ENCODE assay signal across 1 cellular context in the genomic region with DNA sequence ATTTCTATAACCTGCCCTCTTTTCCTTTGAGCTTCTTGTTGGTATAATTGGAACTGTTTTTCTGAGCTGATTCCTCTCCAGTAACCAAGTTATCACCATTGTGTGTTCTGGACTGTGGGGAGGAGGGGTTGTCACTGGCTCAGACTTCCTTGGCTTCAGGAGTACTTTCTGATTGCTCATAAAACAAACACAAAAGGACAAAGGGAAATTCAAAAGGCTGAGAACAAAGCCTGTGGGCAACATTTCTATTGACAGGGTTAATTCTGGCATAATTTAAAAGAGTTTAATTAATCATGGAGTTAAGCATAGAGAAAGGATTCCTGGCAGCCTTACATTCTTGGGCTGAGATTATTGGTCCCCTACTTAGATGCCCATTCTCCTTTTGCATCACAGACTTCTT.
TF ChIP-seq lines count a peak whose summit lies in the region.

No MANE protein-coding gene starts in this region.

TF ChIP-seq in HepG2, 621 proteins besides CTCF, POLR2A, EP300 and RAD21 (continued from another document):
- TF ChIP-seq, protein P1, sequence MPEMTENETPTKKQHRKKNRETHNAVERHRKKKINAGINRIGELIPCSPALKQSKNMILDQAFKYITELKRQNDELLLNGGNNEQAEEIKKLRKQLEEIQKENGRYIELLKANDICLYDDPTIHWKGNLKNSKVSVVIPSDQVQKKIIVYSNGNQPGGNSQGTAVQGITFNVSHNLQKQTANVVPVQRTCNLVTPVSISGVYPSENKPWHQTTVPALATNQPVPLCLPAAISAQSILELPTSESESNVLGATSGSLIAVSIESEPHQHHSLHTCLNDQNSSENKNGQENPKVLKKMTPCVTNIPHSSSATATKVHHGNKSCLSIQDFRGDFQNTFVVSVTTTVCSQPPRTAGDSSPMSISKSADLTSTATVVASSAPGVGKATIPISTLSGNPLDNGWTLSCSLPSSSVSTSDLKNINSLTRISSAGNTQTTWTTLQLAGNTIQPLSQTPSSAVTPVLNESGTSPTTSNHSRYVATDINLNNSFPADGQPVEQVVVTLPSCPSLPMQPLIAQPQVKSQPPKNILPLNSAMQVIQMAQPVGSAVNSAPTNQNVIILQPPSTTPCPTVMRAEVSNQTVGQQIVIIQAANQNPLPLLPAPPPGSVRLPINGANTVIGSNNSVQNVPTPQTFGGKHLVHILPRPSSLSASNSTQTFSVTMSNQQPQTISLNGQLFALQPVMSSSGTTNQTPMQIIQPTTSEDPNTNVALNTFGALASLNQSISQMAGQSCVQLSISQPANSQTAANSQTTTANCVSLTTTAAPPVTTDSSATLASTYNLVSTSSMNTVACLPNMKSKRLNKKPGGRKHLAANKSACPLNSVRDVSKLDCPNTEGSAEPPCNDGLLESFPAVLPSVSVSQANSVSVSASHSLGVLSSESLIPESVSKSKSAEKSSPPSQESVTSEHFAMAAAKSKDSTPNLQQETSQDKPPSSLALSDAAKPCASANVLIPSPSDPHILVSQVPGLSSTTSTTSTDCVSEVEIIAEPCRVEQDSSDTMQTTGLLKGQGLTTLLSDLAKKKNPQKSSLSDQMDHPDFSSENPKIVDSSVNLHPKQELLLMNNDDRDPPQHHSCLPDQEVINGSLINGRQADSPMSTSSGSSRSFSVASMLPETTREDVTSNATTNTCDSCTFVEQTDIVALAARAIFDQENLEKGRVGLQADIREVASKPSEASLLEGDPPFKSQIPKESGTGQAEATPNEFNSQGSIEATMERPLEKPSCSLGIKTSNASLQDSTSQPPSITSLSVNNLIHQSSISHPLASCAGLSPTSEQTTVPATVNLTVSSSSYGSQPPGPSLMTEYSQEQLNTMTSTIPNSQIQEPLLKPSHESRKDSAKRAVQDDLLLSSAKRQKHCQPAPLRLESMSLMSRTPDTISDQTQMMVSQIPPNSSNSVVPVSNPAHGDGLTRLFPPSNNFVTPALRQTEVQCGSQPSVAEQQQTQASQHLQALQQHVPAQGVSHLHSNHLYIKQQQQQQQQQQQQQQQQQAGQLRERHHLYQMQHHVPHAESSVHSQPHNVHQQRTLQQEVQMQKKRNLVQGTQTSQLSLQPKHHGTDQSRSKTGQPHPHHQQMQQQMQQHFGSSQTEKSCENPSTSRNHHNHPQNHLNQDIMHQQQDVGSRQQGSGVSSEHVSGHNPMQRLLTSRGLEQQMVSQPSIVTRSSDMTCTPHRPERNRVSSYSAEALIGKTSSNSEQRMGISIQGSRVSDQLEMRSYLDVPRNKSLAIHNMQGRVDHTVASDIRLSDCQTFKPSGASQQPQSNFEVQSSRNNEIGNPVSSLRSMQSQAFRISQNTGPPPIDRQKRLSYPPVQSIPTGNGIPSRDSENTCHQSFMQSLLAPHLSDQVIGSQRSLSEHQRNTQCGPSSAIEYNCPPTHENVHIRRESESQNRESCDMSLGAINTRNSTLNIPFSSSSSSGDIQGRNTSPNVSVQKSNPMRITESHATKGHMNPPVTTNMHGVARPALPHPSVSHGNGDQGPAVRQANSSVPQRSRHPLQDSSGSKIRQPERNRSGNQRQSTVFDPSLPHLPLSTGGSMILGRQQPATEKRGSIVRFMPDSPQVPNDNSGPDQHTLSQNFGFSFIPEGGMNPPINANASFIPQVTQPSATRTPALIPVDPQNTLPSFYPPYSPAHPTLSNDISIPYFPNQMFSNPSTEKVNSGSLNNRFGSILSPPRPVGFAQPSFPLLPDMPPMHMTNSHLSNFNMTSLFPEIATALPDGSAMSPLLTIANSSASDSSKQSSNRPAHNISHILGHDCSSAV (CRISPR knock-in tag; IDR thresholded peaks at IDR 0.05; ENCODE audit: borderline replicate concordance): no peak
- TF ChIP-seq FOXK1 (CRISPR knock-in tag; IDR thresholded peaks at IDR 0.05; ENCODE audit: borderline replicate concordance, low read depth) (no peak), ZNF24 (IDR thresholded peaks at IDR 0.05) (no peak), ZNF678 (CRISPR knock-in tag; IDR thresholded peaks at IDR 0.05) (no peak), PLRG1 (conservative IDR thresholded peaks at IDR 0.05) (no peak), ZSCAN22 (CRISPR knock-in tag; IDR thresholded peaks at IDR 0.05) (no peak), TOPORS (CRISPR knock-in tag; IDR thresholded peaks at IDR 0.05) (no peak)
- TF ChIP-seq, protein P2, sequence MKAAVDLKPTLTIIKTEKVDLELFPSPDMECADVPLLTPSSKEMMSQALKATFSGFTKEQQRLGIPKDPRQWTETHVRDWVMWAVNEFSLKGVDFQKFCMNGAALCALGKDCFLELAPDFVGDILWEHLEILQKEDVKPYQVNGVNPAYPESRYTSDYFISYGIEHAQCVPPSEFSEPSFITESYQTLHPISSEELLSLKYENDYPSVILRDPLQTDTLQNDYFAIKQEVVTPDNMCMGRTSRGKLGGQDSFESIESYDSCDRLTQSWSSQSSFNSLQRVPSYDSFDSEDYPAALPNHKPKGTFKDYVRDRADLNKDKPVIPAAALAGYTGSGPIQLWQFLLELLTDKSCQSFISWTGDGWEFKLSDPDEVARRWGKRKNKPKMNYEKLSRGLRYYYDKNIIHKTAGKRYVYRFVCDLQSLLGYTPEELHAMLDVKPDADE (CRISPR knock-in tag; IDR thresholded peaks at IDR 0.05): no peak
- TF ChIP-seq, protein P3, sequence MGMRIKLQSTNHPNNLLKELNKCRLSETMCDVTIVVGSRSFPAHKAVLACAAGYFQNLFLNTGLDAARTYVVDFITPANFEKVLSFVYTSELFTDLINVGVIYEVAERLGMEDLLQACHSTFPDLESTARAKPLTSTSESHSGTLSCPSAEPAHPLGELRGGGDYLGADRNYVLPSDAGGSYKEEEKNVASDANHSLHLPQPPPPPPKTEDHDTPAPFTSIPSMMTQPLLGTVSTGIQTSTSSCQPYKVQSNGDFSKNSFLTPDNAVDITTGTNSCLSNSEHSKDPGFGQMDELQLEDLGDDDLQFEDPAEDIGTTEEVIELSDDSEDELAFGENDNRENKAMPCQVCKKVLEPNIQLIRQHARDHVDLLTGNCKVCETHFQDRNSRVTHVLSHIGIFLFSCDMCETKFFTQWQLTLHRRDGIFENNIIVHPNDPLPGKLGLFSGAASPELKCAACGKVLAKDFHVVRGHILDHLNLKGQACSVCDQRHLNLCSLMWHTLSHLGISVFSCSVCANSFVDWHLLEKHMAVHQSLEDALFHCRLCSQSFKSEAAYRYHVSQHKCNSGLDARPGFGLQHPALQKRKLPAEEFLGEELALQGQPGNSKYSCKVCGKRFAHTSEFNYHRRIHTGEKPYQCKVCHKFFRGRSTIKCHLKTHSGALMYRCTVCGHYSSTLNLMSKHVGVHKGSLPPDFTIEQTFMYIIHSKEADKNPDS (CRISPR knock-in tag; IDR thresholded peaks at IDR 0.05): no peak
- TF ChIP-seq, protein P4, sequence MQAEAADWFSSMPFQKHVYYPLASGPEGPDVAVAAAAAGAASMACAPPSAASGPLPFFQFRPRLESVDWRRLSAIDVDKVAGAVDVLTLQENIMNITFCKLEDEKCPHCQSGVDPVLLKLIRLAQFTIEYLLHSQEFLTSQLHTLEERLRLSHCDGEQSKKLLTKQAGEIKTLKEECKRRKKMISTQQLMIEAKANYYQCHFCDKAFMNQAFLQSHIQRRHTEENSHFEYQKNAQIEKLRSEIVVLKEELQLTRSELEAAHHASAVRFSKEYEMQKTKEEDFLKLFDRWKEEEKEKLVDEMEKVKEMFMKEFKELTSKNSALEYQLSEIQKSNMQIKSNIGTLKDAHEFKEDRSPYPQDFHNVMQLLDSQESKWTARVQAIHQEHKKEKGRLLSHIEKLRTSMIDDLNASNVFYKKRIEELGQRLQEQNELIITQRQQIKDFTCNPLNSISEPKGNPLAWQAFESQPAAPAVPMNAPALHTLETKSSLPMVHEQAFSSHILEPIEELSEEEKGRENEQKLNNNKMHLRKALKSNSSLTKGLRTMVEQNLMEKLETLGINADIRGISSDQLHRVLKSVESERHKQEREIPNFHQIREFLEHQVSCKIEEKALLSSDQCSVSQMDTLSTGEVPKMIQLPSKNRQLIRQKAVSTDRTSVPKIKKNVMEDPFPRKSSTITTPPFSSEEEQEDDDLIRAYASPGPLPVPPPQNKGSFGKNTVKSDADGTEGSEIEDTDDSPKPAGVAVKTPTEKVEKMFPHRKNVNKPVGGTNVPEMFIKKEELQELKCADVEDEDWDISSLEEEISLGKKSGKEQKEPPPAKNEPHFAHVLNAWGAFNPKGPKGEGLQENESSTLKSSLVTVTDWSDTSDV (CRISPR knock-in tag; IDR thresholded peaks at IDR 0.05): no peak
